In genomic region chr10:68831961-68832455, GRCh38 we compare ENCODE assay signal across 21 cellular contexts.
"Had no signal": no experiment of that assay in that cellular context is flagged by ENCODE, and none has a peak within 500 bp of the region (broad histone marks: within the 10 kb centered on the region; RNA-seq: fewer than 3 reads in every experiment).

No MANE protein-coding gene starts in this region.

- H3K9me3 ChIP-seq: left ventricle myocardium inferior, right lobe of liver, thoracic aorta, upper lobe of right lung had no signal

- ATAC-seq: activated naive CD4-positive, alpha-beta T cell treated with anti-CD3 and anti-CD28 coated beads, Interleukin-2, amount 50 U/mL, for 72 hours; natural killer cell; right lobe of liver; stimulated activated effector memory CD8-positive, alpha-beta T cell treated with anti-CD3 and anti-CD28 coated beads, Interleukin-12 subunit alpha, Interleukin-12 subunit beta, amount 100 ng/mL, for 72 hours; upper lobe of right lung had no signal

- H3K27me3 ChIP-seq: right lobe of liver, upper lobe of right lung had no signal

- DNase-seq: activated CD4-positive, alpha-beta memory T cell treated with anti-CD3 and anti-CD28 coated beads for 36 hours; activated CD4-positive, alpha-beta T cell treated with anti-CD3 and anti-CD28 coated beads, Interleukin-2, amount 10 ng/mL, durations not matched to agents 24 days and 14 days; activated CD4-positive, CD25-positive, alpha-beta regulatory T cell treated with anti-CD3 and anti-CD28 coated beads, Interleukin-2, amount 50 U/mL, for 72 hours; activated CD8-positive, alpha-beta memory T cell treated with anti-CD3 and anti-CD28 coated beads, Interleukin-2, amount 50 U/mL, for 4 hours; activated gamma-delta T cell treated with Interleukin-2 at 50 U/mL for 16 hours; activated T-cell treated with anti-CD3 and anti-CD28 coated beads, Interleukin-2, amount 50 U/mL, for 1 hour; endodermal cell; left ventricle myocardium inferior; mesendoderm; natural killer cell; right lobe of liver; stimulated activated CD4-positive, alpha-beta T cell treated with anti-CD3 and anti-CD28 coated beads, Interleukin-4, amount 100 ng/mL, for 24 hours; upper lobe of right lung had no signal

- H3K27ac Mint-ChIP-seq: activated CD4-positive, alpha-beta memory T cell treated with anti-CD3 and anti-CD28 coated beads for 36 hours; activated CD4-positive, alpha-beta T cell treated with anti-CD3 and anti-CD28 coated beads, Interleukin-2, amount 10 ng/mL, durations not matched to agents 24 days and 14 days; activated naive CD4-positive, alpha-beta T cell treated with anti-CD3 and anti-CD28 coated beads, Interleukin-2, amount 50 U/mL, for 72 hours; dendritic cell treated with granulocyte-macrophage colony-stimulating factor and Interleukin-4, amounts not matched to agents 40 ng/mL and 50 ng/mL, for 4 days; endodermal cell; natural killer cell; stimulated activated effector memory CD8-positive, alpha-beta T cell treated with anti-CD3 and anti-CD28 coated beads, Interleukin-12 subunit alpha, Interleukin-12 subunit beta, amount 100 ng/mL, for 72 hours; stimulated activated naive CD8-positive, alpha-beta T cell treated with anti-CD3 and anti-CD28 coated beads, Interleukin-15, Interleukin-2, amounts not matched to agents 100 ng/mL and 50 ng/mL, for 24 hours had no signal

- H3K27me3 Mint-ChIP-seq: activated CD4-positive, alpha-beta memory T cell treated with anti-CD3 and anti-CD28 coated beads for 36 hours; central memory CD8-positive, alpha-beta T cell; stimulated activated naive CD8-positive, alpha-beta T cell treated with anti-CD3 and anti-CD28 coated beads, Interleukin-15, Interleukin-2, amounts not matched to agents 100 ng/mL and 50 ng/mL, for 24 hours had no signal

- H3K27ac ChIP-seq: epithelial cell of prostate, left ventricle myocardium inferior, right lobe of liver, thoracic aorta, upper lobe of right lung had no signal

- H3K36me3 ChIP-seq: left ventricle myocardium inferior, right lobe of liver, thoracic aorta, upper lobe of right lung had no signal

- H3K4me3 ChIP-seq: left ventricle myocardium inferior, lung, right lobe of liver, thoracic aorta, upper lobe of right lung had no signal

- H3K9me3 Mint-ChIP-seq: activated CD4-positive, alpha-beta memory T cell treated with anti-CD3 and anti-CD28 coated beads for 36 hours; activated CD4-positive, alpha-beta T cell treated with anti-CD3 and anti-CD28 coated beads, Interleukin-2, amount 10 ng/mL, durations not matched to agents 24 days and 14 days; activated naive CD4-positive, alpha-beta T cell treated with anti-CD3 and anti-CD28 coated beads, Interleukin-2, amount 50 U/mL, for 72 hours; central memory CD8-positive, alpha-beta T cell; dendritic cell treated with granulocyte-macrophage colony-stimulating factor and Interleukin-4, amounts not matched to agents 40 ng/mL and 50 ng/mL, for 4 days; endodermal cell; natural killer cell; stimulated activated effector memory CD8-positive, alpha-beta T cell treated with anti-CD3 and anti-CD28 coated beads, Interleukin-12 subunit alpha, Interleukin-12 subunit beta, amount 100 ng/mL, for 72 hours; stimulated activated naive CD8-positive, alpha-beta T cell treated with anti-CD3 and anti-CD28 coated beads, Interleukin-15, Interleukin-2, amounts not matched to agents 100 ng/mL and 50 ng/mL, for 24 hours had no signal

- H3K36me3 Mint-ChIP-seq: activated CD4-positive, alpha-beta memory T cell treated with anti-CD3 and anti-CD28 coated beads for 36 hours; activated naive CD4-positive, alpha-beta T cell treated with anti-CD3 and anti-CD28 coated beads, Interleukin-2, amount 50 U/mL, for 72 hours; natural killer cell; stimulated activated effector memory CD8-positive, alpha-beta T cell treated with anti-CD3 and anti-CD28 coated beads, Interleukin-12 subunit alpha, Interleukin-12 subunit beta, amount 100 ng/mL, for 72 hours had no signal

- H3K4me3 Mint-ChIP-seq: activated CD4-positive, alpha-beta memory T cell treated with anti-CD3 and anti-CD28 coated beads for 36 hours; activated CD4-positive, alpha-beta T cell treated with anti-CD3 and anti-CD28 coated beads, Interleukin-2, amount 10 ng/mL, durations not matched to agents 24 days and 14 days; central memory CD8-positive, alpha-beta T cell; dendritic cell treated with granulocyte-macrophage colony-stimulating factor and Interleukin-4, amounts not matched to agents 40 ng/mL and 50 ng/mL, for 4 days; endodermal cell; natural killer cell; stimulated activated effector memory CD8-positive, alpha-beta T cell treated with anti-CD3 and anti-CD28 coated beads, Interleukin-12 subunit alpha, Interleukin-12 subunit beta, amount 100 ng/mL, for 72 hours; stimulated activated naive CD8-positive, alpha-beta T cell treated with anti-CD3 and anti-CD28 coated beads, Interleukin-15, Interleukin-2, amounts not matched to agents 100 ng/mL and 50 ng/mL, for 24 hours had no signal

- H3K4me1 Mint-ChIP-seq: central memory CD8-positive, alpha-beta T cell; natural killer cell; stimulated activated effector memory CD8-positive, alpha-beta T cell treated with anti-CD3 and anti-CD28 coated beads, Interleukin-12 subunit alpha, Interleukin-12 subunit beta, amount 100 ng/mL, for 72 hours had no signal

- H3K4me1 ChIP-seq: right lobe of liver had no signal
